8 cellular contexts compared by ENCODE assay signal in genomic region chr19:45402469-45403070, GRCh38. TPM values are rescaled to one million over a fixed set of nuclear protein-coding genes. Genes with fewer than 3 reads are reported as not detected.
DNase-seq lines count a peak whose midpoint lies in the region; ATAC-seq, FAIRE-seq and TF ChIP-seq lines count a peak whose summit lies in the region.

No MANE protein-coding gene starts in this region.

- no peaks in the 10 kb centered on the region for H3K27me3 ChIP-seq in right atrium auricular region

- POLR2A ChIA-PET in WTC11 (lab: Charles Lee): interaction anchor here (0.6 to 1.7 kb wide), 4 partner anchors 26 to 62 kb away, joined by 3 to 9 read pairs (median 4); partner anchors contain the start of genes ERCC2 and KLC3

- TF ChIP-seq CTCF in WTC11 (IDR thresholded peaks at IDR 0.05) (peak; percentile 68), right atrium auricular region (IDR thresholded peaks at IDR 0.05) (peak in 1 of 2 donors; percentile 73)

- H3K4me1 Mint-ChIP-seq in WTC11: peaks cover 30% of the 10 kb centered on the region

- H3K36me3 Mint-ChIP-seq in WTC11: no peaks in the 10 kb centered on the region; the same call in 1 of the 2 replicates

- TF ChIP-seq POLR2A in GM12892 (IDR thresholded peaks at IDR 0.05; ENCODE audit: low read depth, low read length): no peak

- ATAC-seq in WTC11 (peak; percentile 12), GM21515 (IDR thresholded peaks at IDR 0.05; ENCODE audit: unreplicated experiment) (no peak), GM18868 (IDR thresholded peaks at IDR 0.05; ENCODE audit: unreplicated experiment) (no peak)

- H3K4me3 Mint-ChIP-seq in WTC11: peak overlapping the region; percentile 96

- H3K9me3 Mint-ChIP-seq in WTC11: no peaks in the 10 kb centered on the region

- CTCF ChIA-PET in WTC11 (lab: Charles Lee): interaction anchor here (0.5 to 5.9 kb wide), 43 partner anchors 7 to 315 kb away, joined by 3 to 67 read pairs (median 6); partner anchors contain the start of genes BLOC1S3, ERCC1, ERCC2 and FOSB

- H3K4me3 ChIP-seq in right atrium auricular region: peak overlapping the region; percentile 72 to 76

- peaks cover 12% of the 10 kb centered on the region for H3K36me3 ChIP-seq in right atrium auricular region

- H3K9me3 ChIP-seq in right atrium auricular region: no peaks in the 10 kb centered on the region

- DNase-seq in GM12892 (ENCODE audit: insufficient read length) (peak; percentile 53), WTC11 (ENCODE audit: low spot score) (peak; percentile 78), right atrium auricular region (ENCODE audit: low spot score) (peak; percentile 64), SKM-1 (lab: John Stamatoyannopoulos, UW; ENCODE audit: unreplicated experiment) (no peak), AML-193 (lab: John Stamatoyannopoulos, UW) (no peak)
- peak; percentile 58 for DNase-seq in stimulated activated CD8-positive, alpha-beta memory T cell treated with anti-CD3 and anti-CD28 coated beads, Interleukin-4, amount 100 ng/mL, for 48 hours

- peaks cover 23% of the 10 kb centered on the region for H3K27me3 Mint-ChIP-seq in WTC11 (ENCODE audit: low read depth)

- peak overlapping the region; percentile 96 to 99 for H3K27ac ChIP-seq in right atrium auricular region

- H3K27ac Mint-ChIP-seq in WTC11: no peak overlapping the region

- FAIRE-seq in GM12892 (lab: Jason Lieb, UNC): no peak

- peaks cover 0 to 72% of the 10 kb centered on the region in 2 donors for H3K4me1 ChIP-seq in right atrium auricular region

TF ChIP-seq in WTC11, 78 proteins besides CTCF, POLR2A, EP300 and RAD21 (continues in another document):
- TF ChIP-seq OVOL2 (CRISPR knock-in tag; IDR thresholded peaks at IDR 0.05; ENCODE audit: borderline replicate concordance): no peak
- TF ChIP-seq FOXP4 (CRISPR knock-in tag; IDR thresholded peaks at IDR 0.05): no peak
- TF ChIP-seq GABPB1 (CRISPR knock-in tag; IDR thresholded peaks at IDR 0.05): no peak
- no peak for TF ChIP-seq JAZF1 (CRISPR knock-in tag; IDR thresholded peaks at IDR 0.05)
- no peak for TF ChIP-seq ATF6 (CRISPR knock-in tag; IDR thresholded peaks at IDR 0.05)
- no peak for TF ChIP-seq ESRRA (CRISPR knock-in tag; IDR thresholded peaks at IDR 0.05; ENCODE audit: borderline replicate concordance)
- no peak for TF ChIP-seq ZNF416 (CRISPR knock-in tag; IDR thresholded peaks at IDR 0.05)
- peak; percentile 66; the same call in 1 of the 2 replicates for TF ChIP-seq HMGXB4 (CRISPR knock-in tag; IDR thresholded peaks at IDR 0.05)
- no peak; the same call in 1 of the 2 replicates for TF ChIP-seq SP1 (CRISPR knock-in tag; conservative IDR thresholded peaks at IDR 0.05)
- no peak for TF ChIP-seq IRF2 (CRISPR knock-in tag; IDR thresholded peaks at IDR 0.05; ENCODE audit: borderline replicate concordance, low read depth)
- TF ChIP-seq ATF3 (CRISPR knock-in tag; conservative IDR thresholded peaks at IDR 0.05): no peak
- TF ChIP-seq ZNF138 (CRISPR knock-in tag; conservative IDR thresholded peaks at IDR 0.05): no peak
- TF ChIP-seq ATF1 (CRISPR knock-in tag; IDR thresholded peaks at IDR 0.05): no peak
- TF ChIP-seq GRHL2 (CRISPR knock-in tag; IDR thresholded peaks at IDR 0.05; ENCODE audit: insufficient replicate concordance, severe bottlenecking): no peak
- TF ChIP-seq ATF2 (CRISPR knock-in tag; IDR thresholded peaks at IDR 0.05; ENCODE audit: borderline replicate concordance, low read depth): no peak
- no peak for TF ChIP-seq NFATC4 (CRISPR knock-in tag; IDR thresholded peaks at IDR 0.05)
- no peak for TF ChIP-seq FOXP1 (CRISPR knock-in tag; IDR thresholded peaks at IDR 0.05; ENCODE audit: borderline replicate concordance)
- TF ChIP-seq MAX (CRISPR knock-in tag; IDR thresholded peaks at IDR 0.05): peak; percentile 30; the same call in 1 of the 2 replicates
- no peak for TF ChIP-seq MYBL2 (CRISPR knock-in tag; IDR thresholded peaks at IDR 0.05)
- TF ChIP-seq NR3C1 (CRISPR knock-in tag; conservative IDR thresholded peaks at IDR 0.05; ENCODE audit: low read depth): no peak
- TF ChIP-seq USF1 (CRISPR knock-in tag; IDR thresholded peaks at IDR 0.05): peak; percentile 24; the same call in 1 of the 2 replicates
- no peak for TF ChIP-seq RORB (CRISPR knock-in tag; IDR thresholded peaks at IDR 0.05)
- TF ChIP-seq ZBTB21 (CRISPR knock-in tag; IDR thresholded peaks at IDR 0.05; ENCODE audit: borderline replicate concordance): no peak

RNA-seq across cellular contexts. Expression of gene PPP1R13L, which starts 2.3 kb away (rescaled TPM):
- 4.6 TPM for polyA plus RNA-seq in GM12892 (2012; ENCODE audit: missing spikeins)
- total RNA-seq in WTC11 (2021): 27.5 to 38.1 TPM (median 35.2 TPM) in 3 replicates
- total RNA-seq in right atrium auricular region: 100 to 1,000 TPM; 112 to 230 TPM

RNA-seq across cellular contexts. Expression of gene POLR1G, which starts 3.9 kb away (rescaled TPM):
- 4.4 TPM for polyA plus RNA-seq in GM12892 (2012; ENCODE audit: missing spikeins)
- total RNA-seq in WTC11 (2021): 33.5 to 38.1 TPM (median 34.8 TPM) in 3 replicates
- total RNA-seq in right atrium auricular region: 1 to 10 TPM; 5.5 to 5.6 TPM

RNA-seq across cellular contexts. Expression of gene ERCC1, which starts 21.1 kb away (rescaled TPM):
- polyA plus RNA-seq in GM12892 (2012; ENCODE audit: missing spikeins): 39.3 TPM
- total RNA-seq in WTC11 (2021) (43.7 to 60.6 TPM (median 60.1 TPM) in 3 replicates), right atrium auricular region (100 to 1,000 TPM; 110 to 126 TPM)

RNA-seq across cellular contexts. Expression of gene ERCC2, which starts 32.2 kb away (rescaled TPM):
- 12.0 TPM for polyA plus RNA-seq in GM12892 (2012; ENCODE audit: missing spikeins)
- 102 to 113 TPM (median 109 TPM) in 3 replicates for total RNA-seq in WTC11 (2021)
- 10 to 100 TPM in 1 of 2 donors, 1 to 10 TPM in 1; 8.6 to 11.2 TPM for total RNA-seq in right atrium auricular region

Comparison
In these comparisons a context has a peak if more than half of its experiments do, and no peak if none do; other contexts are left out.
1. DNase-seq: peak in GM12892 (single experiment), WTC11 (single experiment), right atrium auricular region (single experiment) and stimulated activated CD8-positive, alpha-beta memory T cell treated with anti-CD3 and anti-CD28 coated beads, Interleukin-4, amount 100 ng/mL, for 48 hours (single experiment); none in SKM-1 (single experiment) and AML-193 (0 of 2).